ENCODE assay signal across 1 cellular context in the genomic region with DNA sequence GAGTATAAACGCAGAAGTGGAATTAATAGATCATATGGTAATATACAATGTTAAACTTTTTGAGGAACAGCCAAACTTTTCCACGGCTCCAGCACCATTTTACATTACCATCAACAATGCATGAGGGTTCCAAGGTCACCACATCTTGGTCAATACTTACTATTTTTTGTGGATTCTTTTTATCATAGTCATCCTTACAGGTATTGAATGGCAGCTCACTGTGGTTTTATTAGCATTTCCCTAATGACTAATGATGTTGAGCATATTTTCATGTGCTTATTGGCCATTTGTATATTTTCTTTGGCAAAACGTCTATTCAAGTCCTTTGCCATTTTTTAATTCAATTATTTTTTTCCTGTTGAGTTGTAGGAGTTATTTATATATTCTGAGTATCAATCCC.
TF ChIP-seq lines count a peak whose summit lies in the region.

No MANE protein-coding gene starts in this region.

TF ChIP-seq in IMR-90, 13 proteins besides CTCF, POLR2A, EP300 and RAD21 (continued from another document):
- TF ChIP-seq ELK1 (IDR thresholded peaks at IDR 0.05; ENCODE audit: borderline replicate concordance, low read depth, low read length) (no peak), SMC3 (IDR thresholded peaks at IDR 0.05; ENCODE audit: low read depth, low read length) (no peak), MXI1 (IDR thresholded peaks at IDR 0.05; ENCODE audit: borderline replicate concordance, low read depth, low read length) (no peak)
